Comparison of ENCODE assay signal across 9 cellular contexts in the genomic region with DNA sequence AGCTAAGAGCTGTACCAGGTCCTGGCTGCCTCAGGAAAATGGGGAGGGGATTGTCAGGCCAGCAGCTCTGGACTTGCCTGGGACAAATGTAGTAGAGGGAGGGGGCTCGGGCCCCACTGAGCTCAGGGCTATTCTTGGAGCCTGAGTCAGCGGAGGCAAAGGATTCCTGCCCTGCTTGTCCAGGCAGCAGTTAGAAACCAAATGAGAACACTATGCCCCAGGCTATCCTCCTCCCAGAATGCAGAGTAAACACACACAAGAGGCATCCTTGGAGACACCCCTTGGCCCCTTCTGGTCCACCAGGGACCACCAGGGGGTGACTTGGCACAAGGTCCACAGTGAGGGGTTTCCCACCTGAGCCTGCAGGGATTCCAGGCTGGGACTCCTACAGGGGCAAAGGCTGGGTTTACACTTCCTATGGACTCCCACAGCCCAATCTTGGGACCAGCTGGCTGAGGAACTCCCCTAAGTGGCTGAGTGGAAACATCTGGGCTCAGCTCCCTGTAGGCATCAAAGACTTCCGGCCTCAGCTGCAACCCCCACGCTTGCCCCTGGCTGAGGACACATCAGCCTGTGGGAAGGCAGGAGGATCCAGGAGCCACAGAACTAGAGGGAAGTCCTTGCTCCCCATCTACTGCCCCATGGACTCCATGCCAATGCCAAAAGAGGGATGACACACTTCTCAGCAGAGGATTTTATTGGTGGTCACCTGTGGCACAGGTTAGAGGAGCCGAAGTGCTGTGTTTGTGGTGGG. TPM values are rescaled to one million over a fixed set of nuclear protein-coding genes. Genes with fewer than 3 reads are reported as not detected.
DNase-seq lines count a peak whose midpoint lies in the region; ATAC-seq and TF ChIP-seq lines count a peak whose summit lies in the region.
"Had no signal": no experiment of that assay in that cellular context is flagged by ENCODE, and none has a peak within 500 bp of the region (broad histone marks: within the 10 kb centered on the region; RNA-seq: fewer than 3 reads in every experiment).

No MANE protein-coding gene starts in this region.

- H3K36me3 ChIP-seq in GM23248 (ENCODE audit: low read depth) (peaks cover 17% of the 10 kb centered on the region; the same call in 1 of the 2 replicates), heart left ventricle (peaks cover 0 to 62% (median 48%) of the 10 kb centered on the region in 9 donors), skeletal muscle tissue (ENCODE audit: control insufficient read depth in 3 of 3, insufficient read depth in 3 of 3, low read length in 3 of 3) (peaks cover 36 to 52% (median 47%) of the 10 kb centered on the region in 3 donors)

- peak overlapping the region; percentile 90 for H3K27ac ChIP-seq in GM23248
- peak overlapping the region; percentile 79 to 98 (median 92) for H3K27ac ChIP-seq in heart left ventricle
- peak overlapping the region; percentile 97 for H3K27ac ChIP-seq in skeletal muscle tissue (ENCODE audit: low read depth, low read length)

- H3K4me1 ChIP-seq in GM23248 (ENCODE audit: insufficient read depth) (peaks cover 52% of the 10 kb centered on the region), heart left ventricle (peaks cover 8 to 86% (median 66%) of the 10 kb centered on the region in 12 donors), skeletal muscle tissue (ENCODE audit: control insufficient read depth in 3 of 3, insufficient read depth in 3 of 3, low read length in 3 of 3) (peaks cover 63 to 91% (median 82%) of the 10 kb centered on the region in 3 donors)

- H3K27me3 ChIP-seq in GM23248 (replicated peaks; ENCODE audit: insufficient read depth), result no peaks in the 10 kb centered on the region
- H3K27me3 ChIP-seq in heart left ventricle, result peaks cover 0 to 17% (median 0%) of the 10 kb centered on the region in 9 donors
- no peaks in the 10 kb centered on the region for H3K27me3 ChIP-seq in skeletal muscle tissue (ENCODE audit: control insufficient read depth in 3 of 3, insufficient read depth in 3 of 3, low read length in 3 of 3)

- H4K20me1 ChIP-seq in GM23248 (ENCODE audit: insufficient read depth), result no peaks in the 10 kb centered on the region

- no peaks in the 10 kb centered on the region for H3K9me3 ChIP-seq in GM23248 (ENCODE audit: low read depth)
- no peaks in the 10 kb centered on the region for H3K9me3 ChIP-seq in heart left ventricle
- no peaks in the 10 kb centered on the region for H3K9me3 ChIP-seq in skeletal muscle tissue (ENCODE audit: control insufficient read depth in 3 of 3, low read length in 3 of 3)

- H3K4me3 ChIP-seq in GM23248 (peak overlapping the region; percentile 26; the same call in 1 of the 2 replicates), heart left ventricle (peak overlapping the region in 1 of 12 donors; percentile 5), skeletal muscle tissue (ENCODE audit: low read length in 3 of 3) (peak overlapping the region; percentile 11 to 52 (median 30))

- no peak for TF ChIP-seq POLR2A in heart left ventricle (IDR thresholded peaks at IDR 0.05)

- H3F3A ChIP-seq in GM23248 (ENCODE audit: insufficient read depth), result peaks cover 42% of the 10 kb centered on the region

- no peak overlapping the region for H2AFZ ChIP-seq in GM23248

- no peak for TF ChIP-seq CTCF in heart left ventricle (IDR thresholded peaks at IDR 0.05)
- no peak for TF ChIP-seq CTCF in omental fat pad (IDR thresholded peaks at IDR 0.05)

- H3K9me2 ChIP-seq in GM23248 (ENCODE audit: insufficient read depth), result no peaks in the 10 kb centered on the region

- in situ Hi-C loops in GM23248 (cut with MboI), result no loop called here

- DNase-seq in GM23248, result peak; percentile 96
- DNase-seq in amniotic stem cell (lab: John Stamatoyannopoulos, UW), result peak; percentile 95
- peak; percentile 72 to 90 (median 81) for DNase-seq in heart left ventricle
- DNase-seq in omental fat pad (ENCODE audit: low spot score), result no peak

- ATAC-seq in heart left ventricle (peak; percentile 73 to 89 (median 81)), HG03039 (IDR thresholded peaks at IDR 0.05; ENCODE audit: unreplicated experiment) (no peak), omental fat pad (ENCODE audit: low FRiP score) (no peak), GM18867 (IDR thresholded peaks at IDR 0.05; ENCODE audit: unreplicated experiment) (no peak), HG03097 (IDR thresholded peaks at IDR 0.05; ENCODE audit: low FRiP score, unreplicated experiment) (no peak)

- H3K79me2 ChIP-seq in GM23248 (ENCODE audit: insufficient read depth), result peaks cover 7% of the 10 kb centered on the region; the same call in 1 of the 2 replicates

- WGBS in GM23248 (ENCODE audit: low coverage in 1 of 2, low lambda C conversion rate in 2 of 2, missing lambda C conversion rate in 2 of 2), 2 experiments, result 4 to 6% methylated on average over 5 of the region's 5 CpGs
- 14 to 30% (median 28%) methylated on average over 1 to 5 of the region's 5 CpGs for WGBS in heart left ventricle, 4 donors

- intact Hi-C loops in heart left ventricle (cut with DNase I), result loop anchor here in 2 of 10 donors (5.0 kb wide), 1 partner anchor 36 kb away; a partner anchor contains a TSS

- H3K4me2 ChIP-seq in GM23248 (ENCODE audit: unreplicated experiment), result peak overlapping the region; percentile 66

- H3K9ac ChIP-seq in GM23248 (peak overlapping the region; percentile 62), skeletal muscle tissue (ENCODE audit: low read depth in 1 of 3, low read length in 3 of 3) (peak overlapping the region; percentile 54 to 83 (median 68))

RNA-seq across cellular contexts. Expression of a gene that starts 3.4 kb away (rescaled TPM):
- total RNA-seq in GM23248 (2014; rRNA removed; shearing (Covaris generic)), result 27.9 and 33.6 TPM in 2 replicates
- 11.2 and 11.9 TPM in 2 replicates for polyA plus RNA-seq in GM23248 (2016; fragmentation: Nextera tagmentation; extraction: Ambion mirVana)
- total RNA-seq in heart left ventricle, result 10 to 100 TPM in 6 of 9 donors, 1 to 10 TPM in 3; 2.4 to 25.2 (median 11.5) TPM
- polyA plus RNA-seq in heart left ventricle, result 10 to 100 TPM in 1 of 2 donors, 1 to 10 TPM in 1; 4.8 to 18.5 TPM
- total RNA-seq in skeletal muscle tissue, result 2.1 TPM
- total RNA-seq in omental fat pad, result 1 to 10 TPM in 3 of 4 donors, under 1 TPM in 1; 0.31 to 2.2 (median 1.9) TPM

RNA-seq across cellular contexts. Expression of a gene that starts 10.9 kb away (rescaled TPM):
- total RNA-seq in GM23248 (2014; rRNA removed; shearing (Covaris generic)), result 285 and 490 TPM in 2 replicates
- polyA plus RNA-seq in GM23248 (2016; fragmentation: Nextera tagmentation; extraction: Ambion mirVana) (252 and 279 TPM in 2 replicates), heart left ventricle (1,000 to 10,000 TPM in 1 of 2 donors, 100 to 1,000 TPM in 1; 802 to 1,337 TPM)
- total RNA-seq in heart left ventricle (1,000 to 10,000 TPM in 5 of 9 donors, 100 to 1,000 TPM in 4; 580 to 2,191 (median 1,008) TPM), skeletal muscle tissue (182 TPM), omental fat pad (100 to 1,000 TPM; 207 to 282 (median 254) TPM)

RNA-seq across cellular contexts. Expression of a gene that starts 23.1 kb away (rescaled TPM):
- not detected in 2 replicates for total RNA-seq in GM23248 (2014; rRNA removed; shearing (Covaris generic))
- polyA plus RNA-seq in GM23248 (2016; fragmentation: Nextera tagmentation; extraction: Ambion mirVana) (not detected in 2 replicates), heart left ventricle (not detected)
- total RNA-seq in heart left ventricle (not detected), skeletal muscle tissue (not detected), omental fat pad (not detected)
- total RNA-seq: T-helper 1 cell treated with Interleukin-12 subunit alpha and Interleukin-12 subunit beta and Interleukin-4 antibody, amounts not matched to agents 30 ng/mL and 1 ng/mL, for 36 hours had no signal

RNA-seq across cellular contexts. Expression of a gene that starts 34.9 kb away (rescaled TPM):
- 0.25 and 0.86 TPM in 2 replicates for total RNA-seq in GM23248 (2014; rRNA removed; shearing (Covaris generic))
- polyA plus RNA-seq in GM23248 (2016; fragmentation: Nextera tagmentation; extraction: Ambion mirVana) (0.25 and 0.45 TPM in 2 replicates), heart left ventricle (under 1 TPM; 0.11 to 0.15 TPM)
- total RNA-seq in heart left ventricle (under 1 TPM in 5 of 9 donors, not detected in 4; 0.23 to 0.35 (median 0.25) TPM), skeletal muscle tissue (not detected), omental fat pad (under 1 TPM in 1 of 4 donors, not detected in 3; 0.28 TPM)
- total RNA-seq: T-helper 1 cell treated with Interleukin-12 subunit alpha and Interleukin-12 subunit beta and Interleukin-4 antibody, amounts not matched to agents 30 ng/mL and 1 ng/mL, for 36 hours had no signal

RNA-seq across cellular contexts. Expression of a gene that starts 36.8 kb away (rescaled TPM):
- total RNA-seq in GM23248 (2014; rRNA removed; shearing (Covaris generic)), result 21.1 and 28.3 TPM in 2 replicates
- polyA plus RNA-seq in GM23248 (2016; fragmentation: Nextera tagmentation; extraction: Ambion mirVana) (11.2 and 13.4 TPM in 2 replicates), heart left ventricle (10 to 100 TPM; 10.0 to 12.9 TPM)
- total RNA-seq in heart left ventricle (10 to 100 TPM in 3 of 9 donors, 1 to 10 TPM in 6; 6.7 to 14.6 (median 9.2) TPM), skeletal muscle tissue (9.4 TPM), omental fat pad (10 to 100 TPM in 3 of 4 donors, 1 to 10 TPM in 1; 9.9 to 17.8 (median 14.6) TPM)

Comparison
In these comparisons a context has a peak if more than half of its experiments do, and no peak if none do; other contexts are left out.
1. ATAC-seq: peak in heart left ventricle (4 of 4); none in HG03039 (single experiment), omental fat pad (single experiment), GM18867 (single experiment) and HG03097 (single experiment).
2. Peak in every context shown above with its lines, with median percentiles within 50 percentile points of each other: H3K27ac ChIP-seq.